23 cellular contexts compared by ENCODE assay signal in genomic region chr17:61897548-61898180, GRCh38. TPM values are rescaled to one million over a fixed set of nuclear protein-coding genes. Genes with fewer than 3 reads are reported as not detected.
A peak's percentile ranks its signal among the peaks of the same experiment; 100 is the strongest.
DNase-seq lines count a peak whose midpoint lies in the region; ATAC-seq and TF ChIP-seq lines count a peak whose summit lies in the region.
"Had no signal": no experiment of that assay in that cellular context is flagged by ENCODE, and none has a peak within 500 bp of the region (broad histone marks: within the 10 kb centered on the region; RNA-seq: fewer than 3 reads in every experiment).

No MANE protein-coding gene starts in this region.

- H2BK120ac ChIP-seq in H9 (ENCODE audit: low read depth, low read length, poor library complexity, severe bottlenecking) = no peak overlapping the region

- no peak overlapping the region for H4K8ac ChIP-seq in H9 (replicated peaks; ENCODE audit: insufficient read length, low read depth, low read length)

- no peak overlapping the region for H4K91ac ChIP-seq in H9 (ENCODE audit: insufficient read length, low read depth, low read length)

- no peak overlapping the region for H3K18ac ChIP-seq in H9 (ENCODE audit: insufficient read length, low read depth, low read length)

- H3K4me3 Mint-ChIP-seq in H9 = no peak overlapping the region
- H3K4me3 Mint-ChIP-seq: B cell; CD8-positive, alpha-beta T cell had no signal

- H3K4ac ChIP-seq in H9 (ENCODE audit: low read depth, low read length) = no peak overlapping the region

- DNase-seq in H9 = no peak
- peak; percentile 4 for DNase-seq in LHCN-M2 (ENCODE audit: low read depth)
- DNase-seq in iPS DF 19.7 (ENCODE audit: low read depth, low spot score) = peak; percentile 7
- peak; percentile 10 for DNase-seq in retinal pigment epithelial cell (ENCODE audit: low read depth)
- DNase-seq in activated naive CD4-positive, alpha-beta T cell (lab: John Stamatoyannopoulos, UW) = no peak
- DNase-seq in GDM1 (lab: John Stamatoyannopoulos, UW) = no peak
- no peak for DNase-seq in activated T-cell treated with anti-CD3 and anti-CD28 coated beads for 4 hours
- DNase-seq: Caco-2; CD8-positive, alpha-beta T cell; KBM-7; MG63; NCI-H1105 treated with DMSO at 0.1 percent for 48 hours; NCI-H2029; NCI-H446 treated with DMSO at 0.1 percent for 48 hours; NCI-H526; PC-9; SJCRH30 had no signal

- no peak overlapping the region for H3K14ac ChIP-seq in H9 (ENCODE audit: insufficient read depth, low read length)

- whole genome bisulfite sequencing in H9 (ENCODE audit: extremely low coverage, insufficient read length, low lambda C conversion rate) = 100% methylated on average over 1 of the region's 2 CpGs

- no peak overlapping the region for H2BK12ac ChIP-seq in H9 (ENCODE audit: insufficient read length, low read depth, low read length)

- peak overlapping the region in 2 of 3 experiments; percentile 7 to 44; a peak in 2 of 7 replicates for H3K27ac Mint-ChIP-seq in H9
- H3K27ac Mint-ChIP-seq: B cell; CD8-positive, alpha-beta T cell had no signal

- H3K4me1 Mint-ChIP-seq in H9 = peaks cover 8 to 9% of the 10 kb centered on the region in 2 experiments; a peak in 2 of 4 replicates
- H3K4me1 Mint-ChIP-seq: B cell had no signal

- H3K79me2 ChIP-seq in H9 (ENCODE audit: insufficient read depth, low read length) = no peaks in the 10 kb centered on the region

- no peak overlapping the region for H3T11ph ChIP-seq in H9 (ENCODE audit: low read length)

- H3K4me3 ChIP-seq in retinal pigment epithelial cell (ENCODE audit: low read length) = no peak overlapping the region
- H3K4me3 ChIP-seq: MG63, PC-9, SJCRH30 had no signal

- H4K20me1 ChIP-seq in H9 (ENCODE audit: control insufficient read depth, insufficient read depth, insufficient read length) = no peaks in the 10 kb centered on the region

- H3K9me3 Mint-ChIP-seq in H9 = no peaks in the 10 kb centered on the region
- H3K9me3 Mint-ChIP-seq: CD8-positive, alpha-beta T cell had no signal

- H3K36me3 Mint-ChIP-seq in H9 (ENCODE audit: insufficient read depth in 1 of 3, low read depth in 3 of 3) = peaks cover 17 to 59% (median 49%) of the 10 kb centered on the region in 3 experiments; a peak in 6 of 7 replicates

- no peaks in the 10 kb centered on the region for H3K27me3 Mint-ChIP-seq in H9 (ENCODE audit: low read depth)
- H3K27me3 Mint-ChIP-seq: B cell had no signal

- no peak overlapping the region for H2AK5ac ChIP-seq in H9 (ENCODE audit: insufficient read length, low read length)

- H3K23ac ChIP-seq in H9 (ENCODE audit: insufficient read length, low read depth, low read length) = no peak overlapping the region

- no peak overlapping the region for H3K27ac ChIP-seq in H9 (ENCODE audit: insufficient read length, low read depth, low read length)
- H3K27ac ChIP-seq: C4-2B, PC-9, SJCRH30 had no signal

- H3K9ac ChIP-seq in H9 (ENCODE audit: extremely low read depth, insufficient read length, low read length) = no peak overlapping the region

- no peaks in the 10 kb centered on the region for H3K79me1 ChIP-seq in H9 (ENCODE audit: insufficient read depth, low read depth, low read length, poor library complexity, severe bottlenecking)

- H3K56ac ChIP-seq in H9 (ENCODE audit: insufficient read length, low read depth, low read length) = no peak overlapping the region

- H3K9me3 ChIP-seq in H9 (ENCODE audit: control insufficient read depth, low read depth, low read length) = no peaks in the 10 kb centered on the region
- H3K9me3 ChIP-seq: Caco-2, MG63, SJCRH30 had no signal

- no peaks in the 10 kb centered on the region for H3K4me1 ChIP-seq in H9 (ENCODE audit: insufficient read depth, low read length)
- H3K4me1 ChIP-seq: SJCRH30 had no signal

- H3K27me3 ChIP-seq in H9 (ENCODE audit: insufficient read depth, low read length) = no peaks in the 10 kb centered on the region
- H3K27me3 ChIP-seq: MG63, SJCRH30 had no signal

- no peak for TF ChIP-seq CTCF in H9 (conservative IDR thresholded peaks at IDR 0.05)
- no peak for TF ChIP-seq CTCF in retinal pigment epithelial cell (conservative IDR thresholded peaks at IDR 0.05; ENCODE audit: low read depth, low read length)

- no peak for ATAC-seq in HG02759 (IDR thresholded peaks at IDR 0.05; ENCODE audit: unreplicated experiment)
- ATAC-seq: CD8-positive, alpha-beta T cell; HepG2; Right ventricle myocardium inferior; SK-N-SH treated with all-trans-retinoic acid at 6 μM for 48 hours had no signal

- no peak overlapping the region for H2BK5ac ChIP-seq in H9 (ENCODE audit: insufficient read length, low read length)

- no peak overlapping the region for H2BK20ac ChIP-seq in H9 (ENCODE audit: low read depth, low read length, poor library complexity, severe bottlenecking)

- H2BK15ac ChIP-seq in H9 (ENCODE audit: low read depth, low read length) = no peak overlapping the region

- H3K23me2 ChIP-seq in H9 (ENCODE audit: insufficient read length, low read depth, low read length, poor library complexity, severe bottlenecking) = no peaks in the 10 kb centered on the region

- H4K5ac ChIP-seq in H9 (ENCODE audit: insufficient read length, low read depth, low read length) = no peak overlapping the region

- H2AFZ ChIP-seq in H9 (ENCODE audit: low read length) = no peak overlapping the region
- H2AFZ ChIP-seq: PC-9 had no signal

- H3K4me2 ChIP-seq in H9 (ENCODE audit: insufficient read depth, insufficient read length, low read length) = no peak overlapping the region
- H3K4me2 ChIP-seq: PC-9 had no signal

RNA-seq across cellular contexts. Expression of gene INTS2, which starts 30.1 kb away (rescaled TPM):
- total RNA-seq in H9 (2021) (20.8 and 21.3 TPM in 2 replicates), LHCN-M2 (2014; rRNA removed) (12.2 and 15.8 TPM in 2 replicates)
- 2.4 TPM for polyA plus RNA-seq in LHCN-M2 (2012)

RNA-seq across cellular contexts. Expression of gene BRIP1, which starts 34.3 kb away (rescaled TPM):
- total RNA-seq in H9 (2021) (18.3 and 20.2 TPM in 2 replicates), LHCN-M2 (2014; rRNA removed) (15.7 and 17.0 TPM in 2 replicates)
- polyA plus RNA-seq in LHCN-M2 (2012) = 2.1 TPM

Comparison
In these comparisons a context has a peak if more than half of its experiments do, and no peak if none do; other contexts are left out.
1. DNase-seq: peak in LHCN-M2 (single experiment), iPS DF 19.7 (single experiment) and retinal pigment epithelial cell (single experiment); none in H9 (single experiment), activated naive CD4-positive, alpha-beta T cell (0 of 4), GDM1 (single experiment) and activated T-cell treated with anti-CD3 and anti-CD28 coated beads for 4 hours (single experiment).